Comparison of ENCODE assay signal across 1 cellular context in genomic region chr7:131556055-131556911, GRCh38.
A peak's percentile ranks its signal among the peaks of the same experiment; 100 is the strongest.
TF ChIP-seq lines count a peak whose summit lies in the region.

PODXL (minus strand) TSS chr7:131556628; CDS start chr7:131556359, 269 bp downstream.

TF ChIP-seq in K562, 482 proteins besides CTCF, POLR2A, EP300 and RAD21 (continued from another document and continues in another):
- TF ChIP-seq HINFP (tag; conservative IDR thresholded peaks at IDR 0.05; ENCODE audit: low read depth): no peak
- TF ChIP-seq BMI1 (IDR thresholded peaks at IDR 0.05; ENCODE audit: low read length): no peak
- peak; percentile 27 to 95 for TF ChIP-seq E2F6 (IDR thresholded peaks at IDR 0.05; ENCODE audit: borderline replicate concordance in 1 of 2, extremely low read depth in 1 of 2, insufficient read depth in 1 of 2, insufficient read length in 1 of 2, low read depth in 1 of 2, low read length in 1 of 2, poor library complexity in 1 of 2, severe bottlenecking in 1 of 2)
- TF ChIP-seq E2F1 (CRISPR knock-in tag; IDR thresholded peaks at IDR 0.05): no peak
- TF ChIP-seq POLR2AphosphoS2 (IDR thresholded peaks at IDR 0.05; ENCODE audit: low read length): no peak
- TF ChIP-seq ARID4B (CRISPR knock-in tag; IDR thresholded peaks at IDR 0.05): no peak
- no peak for TF ChIP-seq TCF7L2 (IDR thresholded peaks at IDR 0.05; ENCODE audit: low read depth, low read length)
- TF ChIP-seq CBX2 (IDR thresholded peaks at IDR 0.05; ENCODE audit: insufficient read depth, low read length, poor library complexity, severe bottlenecking): no peak
- TF ChIP-seq HNRNPL (IDR thresholded peaks at IDR 0.05; ENCODE audit: low read depth, low read length): 0 out of 2 replicates have a peak, but pooled peaks have one; percentile 19
- peak; percentile 58 to 70; a peak in 2 of 4 replicates for TF ChIP-seq UBTF (IDR thresholded peaks at IDR 0.05; ENCODE audit: borderline replicate concordance in 1 of 2, low read depth in 2 of 2, low read length in 2 of 2)
- no peak for TF ChIP-seq TCF3 (CRISPR knock-in tag; IDR thresholded peaks at IDR 0.05)
- no peak for TF ChIP-seq ZNF780A (CRISPR knock-in tag; IDR thresholded peaks at IDR 0.05)
- TF ChIP-seq MBD2 (IDR thresholded peaks at IDR 0.05; ENCODE audit: borderline replicate concordance, low read depth): no peak
- TF ChIP-seq FOXP1 (CRISPR knock-in tag; IDR thresholded peaks at IDR 0.05): peak; percentile 52; the same call in 1 of the 2 replicates
- TF ChIP-seq RFX5 (IDR thresholded peaks at IDR 0.05; ENCODE audit: low read depth, low read length): no peak
- TF ChIP-seq ZNF134 (CRISPR knock-in tag; conservative IDR thresholded peaks at IDR 0.05): no peak
- TF ChIP-seq YY1 (IDR thresholded peaks at IDR 0.05; ENCODE audit: borderline replicate concordance in 1 of 3, control insufficient read depth in 1 of 3, extremely low read depth in 1 of 3, insufficient read depth in 3 of 3, insufficient read length in 1 of 3, insufficient replicate concordance in 2 of 3, low read depth in 1 of 3, low read length in 2 of 3): no peak
- no peak for TF ChIP-seq HNRNPUL1 (IDR thresholded peaks at IDR 0.05; ENCODE audit: low read length)
- no peak for TF ChIP-seq BCL6 (CRISPR knock-in tag; IDR thresholded peaks at IDR 0.05)
- TF ChIP-seq NR1H2 (CRISPR knock-in tag; IDR thresholded peaks at IDR 0.05): no peak
- no peak for TF ChIP-seq SMARCA5 (IDR thresholded peaks at IDR 0.05)
- TF ChIP-seq, protein P1, sequence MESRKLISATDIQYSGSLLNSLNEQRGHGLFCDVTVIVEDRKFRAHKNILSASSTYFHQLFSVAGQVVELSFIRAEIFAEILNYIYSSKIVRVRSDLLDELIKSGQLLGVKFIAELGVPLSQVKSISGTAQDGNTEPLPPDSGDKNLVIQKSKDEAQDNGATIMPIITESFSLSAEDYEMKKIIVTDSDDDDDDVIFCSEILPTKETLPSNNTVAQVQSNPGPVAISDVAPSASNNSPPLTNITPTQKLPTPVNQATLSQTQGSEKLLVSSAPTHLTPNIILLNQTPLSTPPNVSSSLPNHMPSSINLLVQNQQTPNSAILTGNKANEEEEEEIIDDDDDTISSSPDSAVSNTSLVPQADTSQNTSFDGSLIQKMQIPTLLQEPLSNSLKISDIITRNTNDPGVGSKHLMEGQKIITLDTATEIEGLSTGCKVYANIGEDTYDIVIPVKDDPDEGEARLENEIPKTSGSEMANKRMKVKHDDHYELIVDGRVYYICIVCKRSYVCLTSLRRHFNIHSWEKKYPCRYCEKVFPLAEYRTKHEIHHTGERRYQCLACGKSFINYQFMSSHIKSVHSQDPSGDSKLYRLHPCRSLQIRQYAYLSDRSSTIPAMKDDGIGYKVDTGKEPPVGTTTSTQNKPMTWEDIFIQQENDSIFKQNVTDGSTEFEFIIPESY (CRISPR knock-in tag; IDR thresholded peaks at IDR 0.05): no peak
- no peak for TF ChIP-seq LEF1 (IDR thresholded peaks at IDR 0.05)
- TF ChIP-seq TEAD4 (IDR thresholded peaks at IDR 0.05; ENCODE audit: low read length): no peak
- TF ChIP-seq TEAD4 (CRISPR knock-in tag; IDR thresholded peaks at IDR 0.05; ENCODE audit: borderline replicate concordance): no peak
- TF ChIP-seq, protein P2, sequence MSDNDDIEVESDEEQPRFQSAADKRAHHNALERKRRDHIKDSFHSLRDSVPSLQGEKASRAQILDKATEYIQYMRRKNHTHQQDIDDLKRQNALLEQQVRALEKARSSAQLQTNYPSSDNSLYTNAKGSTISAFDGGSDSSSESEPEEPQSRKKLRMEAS (CRISPR knock-in tag; IDR thresholded peaks at IDR 0.05): peak; percentile 88
- no peak for TF ChIP-seq SMAD3 (CRISPR knock-in tag; conservative IDR thresholded peaks at IDR 0.05)
- TF ChIP-seq PATZ1 (CRISPR knock-in tag; IDR thresholded peaks at IDR 0.05; ENCODE audit: borderline replicate concordance): no peak
- TF ChIP-seq CBFA2T2 (conservative IDR thresholded peaks at IDR 0.05): no peak
- no peak for TF ChIP-seq TAF7 (tag; IDR thresholded peaks at IDR 0.05)
- TF ChIP-seq CCNT2 (IDR thresholded peaks at IDR 0.05; ENCODE audit: borderline replicate concordance, extremely low read depth, insufficient read length, low read depth, low read length): peak; percentile 34
- TF ChIP-seq, protein P3, sequence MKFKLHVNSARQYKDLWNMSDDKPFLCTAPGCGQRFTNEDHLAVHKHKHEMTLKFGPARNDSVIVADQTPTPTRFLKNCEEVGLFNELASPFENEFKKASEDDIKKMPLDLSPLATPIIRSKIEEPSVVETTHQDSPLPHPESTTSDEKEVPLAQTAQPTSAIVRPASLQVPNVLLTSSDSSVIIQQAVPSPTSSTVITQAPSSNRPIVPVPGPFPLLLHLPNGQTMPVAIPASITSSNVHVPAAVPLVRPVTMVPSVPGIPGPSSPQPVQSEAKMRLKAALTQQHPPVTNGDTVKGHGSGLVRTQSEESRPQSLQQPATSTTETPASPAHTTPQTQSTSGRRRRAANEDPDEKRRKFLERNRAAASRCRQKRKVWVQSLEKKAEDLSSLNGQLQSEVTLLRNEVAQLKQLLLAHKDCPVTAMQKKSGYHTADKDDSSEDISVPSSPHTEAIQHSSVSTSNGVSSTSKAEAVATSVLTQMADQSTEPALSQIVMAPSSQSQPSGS (CRISPR knock-in tag; IDR thresholded peaks at IDR 0.05): no peak
- no peak for TF ChIP-seq NELFE (IDR thresholded peaks at IDR 0.05; ENCODE audit: insufficient read depth, insufficient read length)
- no peak; a peak in 1 of 4 replicates for TF ChIP-seq FOXA3 (CRISPR knock-in tag; conservative IDR thresholded peaks at IDR 0.05 in 1 of 2, IDR thresholded peaks at IDR 0.05 in 1 of 2)
- TF ChIP-seq STAG1 (CRISPR knock-in tag; IDR thresholded peaks at IDR 0.05; ENCODE audit: borderline replicate concordance): peak; percentile 44; the same call in 1 of the 2 replicates
- TF ChIP-seq TAL1 (IDR thresholded peaks at IDR 0.05): no peak
- no peak for TF ChIP-seq ATF1 (CRISPR knock-in tag; IDR thresholded peaks at IDR 0.05)
- TF ChIP-seq ATF1 (tag; IDR thresholded peaks at IDR 0.05): peak; percentile 28; the same call in 1 of the 2 replicates
- TF ChIP-seq TGIF2 (CRISPR knock-in tag; IDR thresholded peaks at IDR 0.05): no peak
- TF ChIP-seq HNRNPLL (IDR thresholded peaks at IDR 0.05; ENCODE audit: low read depth, low read length, poor library complexity, severe bottlenecking): peak; percentile 95
- no peak for TF ChIP-seq KDM5B (IDR thresholded peaks at IDR 0.05; ENCODE audit: insufficient replicate concordance, low read depth, low read length)
- no peak for TF ChIP-seq SETDB1 (IDR thresholded peaks at IDR 0.05; ENCODE audit: low read length)
- TF ChIP-seq ZNF589 (CRISPR knock-in tag; IDR thresholded peaks at IDR 0.05; ENCODE audit: low read depth): no peak
- TF ChIP-seq TFAM (CRISPR knock-in tag; conservative IDR thresholded peaks at IDR 0.05): no peak
- TF ChIP-seq RFX7 (CRISPR knock-in tag; IDR thresholded peaks at IDR 0.05): no peak
- peak; percentile 39; the same call in 1 of the 2 replicates for TF ChIP-seq RBM14 (IDR thresholded peaks at IDR 0.05; ENCODE audit: borderline replicate concordance, insufficient read depth, low read depth, low read length)
- TF ChIP-seq ZZZ3 (IDR thresholded peaks at IDR 0.05): no peak
- peak; percentile 86 for TF ChIP-seq CTBP1 (IDR thresholded peaks at IDR 0.05; ENCODE audit: borderline replicate concordance)
